Comparison of ENCODE assay signal across 9 cellular contexts in the genomic region with DNA sequence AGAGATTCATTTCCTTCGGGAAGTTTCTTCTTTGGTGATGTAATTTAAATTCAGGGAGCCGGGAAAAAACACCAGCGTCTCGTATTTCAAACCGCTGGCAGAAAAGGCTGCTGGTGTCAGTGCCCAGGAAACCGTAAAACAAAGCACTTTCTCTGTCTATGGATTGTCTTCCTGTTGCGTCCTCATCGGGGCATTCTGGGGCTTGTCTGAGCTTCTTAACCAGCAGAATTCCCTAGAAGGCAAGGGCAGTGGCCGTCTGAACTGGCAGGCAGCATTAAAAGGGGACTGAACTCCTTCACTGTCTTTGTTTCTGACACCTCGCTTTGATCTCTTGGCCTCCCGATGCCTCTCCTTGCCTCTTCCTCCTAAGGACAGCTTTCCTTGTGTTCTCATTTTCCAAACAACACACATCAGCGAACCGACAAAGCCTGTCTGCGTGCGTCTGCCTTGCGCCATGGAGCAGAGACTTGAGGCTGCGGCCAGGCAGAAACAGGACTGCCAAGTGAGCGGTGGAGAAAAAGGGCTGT.
DNase-seq lines count a peak whose midpoint lies in the region; ATAC-seq and TF ChIP-seq lines count a peak whose summit lies in the region.
"Had no signal": no experiment of that assay in that cellular context is flagged by ENCODE, and none has a peak within 500 bp of the region (broad histone marks: within the 10 kb centered on the region; RNA-seq: fewer than 3 reads in every experiment).

No MANE protein-coding gene starts in this region.

- H3K27me3 ChIP-seq in BE2C (no peaks in the 10 kb centered on the region), colonic mucosa (no peaks in the 10 kb centered on the region), muscle layer of colon (ENCODE audit: control insufficient read depth in 1 of 2, insufficient read depth in 2 of 2, low read length in 2 of 2) (no peaks in the 10 kb centered on the region)

- H3K36me3 ChIP-seq in BE2C = no peaks in the 10 kb centered on the region
- H3K36me3 ChIP-seq in colonic mucosa = no peaks in the 10 kb centered on the region
- no peaks in the 10 kb centered on the region for H3K36me3 ChIP-seq in muscle layer of colon (ENCODE audit: insufficient read depth, low read length)

- intact Hi-C loops in colonic mucosa (cut with DNase I) = no loop called here

- TF ChIP-seq CTCF in BE2C (IDR thresholded peaks at IDR 0.05; ENCODE audit: low read depth, low read length) = no peak
- no peak for TF ChIP-seq CTCF in colonic mucosa (IDR thresholded peaks at IDR 0.05)

- CTCF ChIA-PET in HEK293T (lab: Yijun Ruan, JAX) = no interaction called here

- peak; percentile 17 for DNase-seq in BE2C
- DNase-seq in NCI-H2081 treated with DMSO at 0.1 percent for 48 hours (lab: John Stamatoyannopoulos, UW) = peak; percentile 44
- DNase-seq in colonic mucosa = peak; percentile 8
- DNase-seq in HEK293T (ENCODE audit: extremely low spot score) = no peak
- DNase-seq in T-helper 1 cell = no peak
- DNase-seq in NCI-H774 (lab: John Stamatoyannopoulos, UW) = no peak

- peak overlapping the region; percentile 6; the same call in 1 of the 2 replicates for H3K4me3 ChIP-seq in BE2C (ENCODE audit: low read depth, low read length)
- no peak overlapping the region for H3K4me3 ChIP-seq in colonic mucosa
- H3K4me3 ChIP-seq in muscle layer of colon (ENCODE audit: low read depth in 1 of 2, low read length in 2 of 2) = peak overlapping the region in 1 of 2 donors; percentile 38
- H3K4me3 ChIP-seq: K562 had no signal

- no peak for ATAC-seq in HG03196 (IDR thresholded peaks at IDR 0.05; ENCODE audit: unreplicated experiment)
- ATAC-seq: K562 had no signal

- H3K9ac ChIP-seq in colonic mucosa (ENCODE audit: low read depth in 2 of 2, low read length in 2 of 2) = no peak overlapping the region
- no peak overlapping the region for H3K9ac ChIP-seq in muscle layer of colon (ENCODE audit: low read length)

- H3K4me1 ChIP-seq in BE2C = 0 out of 2 replicates have a peak, but pooled peaks cover 2% of the 10 kb centered on the region
- no peaks in the 10 kb centered on the region for H3K4me1 ChIP-seq in colonic mucosa
- H3K4me1 ChIP-seq in muscle layer of colon (ENCODE audit: insufficient read depth, low read length) = peaks cover 20% of the 10 kb centered on the region

- no peak overlapping the region for H3K27ac ChIP-seq in colonic mucosa
- peak overlapping the region; percentile 80 for H3K27ac ChIP-seq in muscle layer of colon (ENCODE audit: low read depth, low read length)

- POLR2A ChIA-PET in HEK293T (lab: Yijun Ruan, JAX) = no interaction called here

- H3K9me3 ChIP-seq in BE2C (no peaks in the 10 kb centered on the region), colonic mucosa (no peaks in the 10 kb centered on the region), muscle layer of colon (ENCODE audit: low read length) (no peaks in the 10 kb centered on the region)

TF ChIP-seq in HEK293T, 16 proteins besides CTCF, POLR2A, EP300 and RAD21:
- TF ChIP-seq LEF1 (IDR thresholded peaks at IDR 0.05; ENCODE audit: borderline replicate concordance) (no peak), FOXA1 (IDR thresholded peaks at IDR 0.05) (no peak), ZNF384 (IDR thresholded peaks at IDR 0.05) (no peak), HDGF (IDR thresholded peaks at IDR 0.05; ENCODE audit: borderline replicate concordance) (no peak), BHLHE40 (IDR thresholded peaks at IDR 0.05; ENCODE audit: borderline replicate concordance) (no peak), TARDBP (IDR thresholded peaks at IDR 0.05) (no peak), ELF4 (IDR thresholded peaks at IDR 0.05) (no peak)

Comparison
In these comparisons a context has a peak if more than half of its experiments do, and no peak if none do; other contexts are left out.
1. DNase-seq: peak in BE2C (single experiment), NCI-H2081 treated with DMSO at 0.1 percent for 48 hours (single experiment) and colonic mucosa (single experiment); none in HEK293T (single experiment), T-helper 1 cell (0 of 5) and NCI-H774 (single experiment).